ENCODE assay signal across 1 cellular context in the genomic region with DNA sequence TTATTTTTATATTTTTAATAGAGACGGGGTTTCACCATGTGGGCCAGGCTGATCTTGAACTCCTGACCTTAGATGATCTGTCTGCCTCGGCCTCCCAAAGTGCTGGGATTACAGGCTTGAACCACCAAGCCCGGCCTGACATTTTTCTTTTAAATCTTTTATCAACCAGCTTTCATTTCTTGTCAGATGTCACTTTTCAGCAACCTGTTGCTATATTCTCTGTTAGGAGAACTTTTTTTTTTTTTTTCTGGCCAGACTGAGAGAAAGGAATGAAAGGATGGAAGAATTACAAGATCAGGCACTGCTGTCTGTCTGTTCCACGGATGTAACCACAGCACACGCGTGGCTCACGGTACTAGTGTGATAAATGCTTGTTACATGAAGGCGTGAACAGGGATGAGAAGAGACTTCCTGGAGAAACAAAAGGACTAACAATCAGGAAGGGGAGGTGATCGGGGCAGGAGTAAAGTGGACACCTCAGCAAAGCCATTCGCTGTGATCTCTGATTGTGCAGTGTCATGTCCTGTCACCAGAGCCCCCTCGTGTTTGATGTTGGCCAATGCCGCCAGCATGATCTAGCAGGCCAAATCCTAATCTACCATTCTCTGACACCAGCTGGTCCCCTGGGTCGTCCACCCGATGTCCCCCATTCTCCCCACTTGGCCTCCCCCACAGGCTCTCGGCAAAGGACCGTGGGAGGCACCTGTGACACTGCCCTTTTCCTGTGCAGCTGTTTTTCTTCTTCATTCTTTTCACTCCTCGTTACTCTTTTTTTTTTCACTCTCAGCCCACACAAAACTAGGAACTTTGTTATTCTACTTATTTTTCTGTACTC.
TF ChIP-seq lines count a peak whose summit lies in the region.

No MANE protein-coding gene starts in this region.

TF ChIP-seq in HepG2, 621 proteins besides CTCF, POLR2A, EP300 and RAD21 (continued from another document and continues in another):
- TF ChIP-seq, protein P1, sequence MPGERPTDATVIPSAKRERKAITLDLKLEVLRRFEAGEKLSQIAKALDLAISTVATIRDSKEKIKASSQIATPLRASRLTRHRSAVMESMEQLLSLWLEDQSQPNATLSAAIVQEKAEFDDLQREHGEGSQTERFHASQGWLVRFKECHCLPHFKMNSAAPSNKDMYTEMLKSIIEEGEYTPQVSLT (CRISPR knock-in tag; IDR thresholded peaks at IDR 0.05; ENCODE audit: borderline replicate concordance, low read depth): no peak
- peak; percentile 17; the same call in 1 of the 2 replicates for TF ChIP-seq ZNF441 (CRISPR knock-in tag; IDR thresholded peaks at IDR 0.05; ENCODE audit: borderline replicate concordance)
- no peak for TF ChIP-seq KDM5A (IDR thresholded peaks at IDR 0.05; ENCODE audit: borderline replicate concordance, low read length)
- no peak for TF ChIP-seq PRMT3 (CRISPR knock-in tag; IDR thresholded peaks at IDR 0.05; ENCODE audit: borderline replicate concordance, low read depth)
- TF ChIP-seq SOX5 (CRISPR knock-in tag; IDR thresholded peaks at IDR 0.05; ENCODE audit: borderline replicate concordance): peak; percentile 71; the same call in 1 of the 2 replicates
- TF ChIP-seq ZNF891 (CRISPR knock-in tag; IDR thresholded peaks at IDR 0.05): no peak
- TF ChIP-seq, protein P2, sequence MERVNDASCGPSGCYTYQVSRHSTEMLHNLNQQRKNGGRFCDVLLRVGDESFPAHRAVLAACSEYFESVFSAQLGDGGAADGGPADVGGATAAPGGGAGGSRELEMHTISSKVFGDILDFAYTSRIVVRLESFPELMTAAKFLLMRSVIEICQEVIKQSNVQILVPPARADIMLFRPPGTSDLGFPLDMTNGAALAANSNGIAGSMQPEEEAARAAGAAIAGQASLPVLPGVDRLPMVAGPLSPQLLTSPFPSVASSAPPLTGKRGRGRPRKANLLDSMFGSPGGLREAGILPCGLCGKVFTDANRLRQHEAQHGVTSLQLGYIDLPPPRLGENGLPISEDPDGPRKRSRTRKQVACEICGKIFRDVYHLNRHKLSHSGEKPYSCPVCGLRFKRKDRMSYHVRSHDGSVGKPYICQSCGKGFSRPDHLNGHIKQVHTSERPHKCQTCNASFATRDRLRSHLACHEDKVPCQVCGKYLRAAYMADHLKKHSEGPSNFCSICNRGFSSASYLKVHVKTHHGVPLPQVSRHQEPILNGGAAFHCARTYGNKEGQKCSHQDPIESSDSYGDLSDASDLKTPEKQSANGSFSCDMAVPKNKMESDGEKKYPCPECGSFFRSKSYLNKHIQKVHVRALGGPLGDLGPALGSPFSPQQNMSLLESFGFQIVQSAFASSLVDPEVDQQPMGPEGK (CRISPR knock-in tag; IDR thresholded peaks at IDR 0.05): peak; percentile 77
- 0 out of 2 replicates have a peak, but pooled peaks have one; percentile 22 for TF ChIP-seq CHD4 (IDR thresholded peaks at IDR 0.05; ENCODE audit: borderline replicate concordance, low read length)
- TF ChIP-seq EEA1 (CRISPR knock-in tag; IDR thresholded peaks at IDR 0.05; ENCODE audit: borderline replicate concordance): no peak
- peak; percentile 16; the same call in 1 of the 2 replicates for TF ChIP-seq KAT8 (CRISPR knock-in tag; IDR thresholded peaks at IDR 0.05)
- TF ChIP-seq ZSCAN25 (CRISPR knock-in tag; IDR thresholded peaks at IDR 0.05): 0 out of 2 replicates have a peak, but pooled peaks have one; percentile 25
- 0 out of 2 replicates have a peak, but pooled peaks have one; percentile 4 for TF ChIP-seq YEATS4 (CRISPR knock-in tag; IDR thresholded peaks at IDR 0.05; ENCODE audit: borderline replicate concordance)
- no peak for TF ChIP-seq IRX3 (CRISPR knock-in tag; IDR thresholded peaks at IDR 0.05; ENCODE audit: borderline replicate concordance, low read depth)
- TF ChIP-seq RBM22 (optimal IDR thresholded peaks at IDR 0.05; ENCODE audit: low read length): no peak
- TF ChIP-seq, protein P3, sequence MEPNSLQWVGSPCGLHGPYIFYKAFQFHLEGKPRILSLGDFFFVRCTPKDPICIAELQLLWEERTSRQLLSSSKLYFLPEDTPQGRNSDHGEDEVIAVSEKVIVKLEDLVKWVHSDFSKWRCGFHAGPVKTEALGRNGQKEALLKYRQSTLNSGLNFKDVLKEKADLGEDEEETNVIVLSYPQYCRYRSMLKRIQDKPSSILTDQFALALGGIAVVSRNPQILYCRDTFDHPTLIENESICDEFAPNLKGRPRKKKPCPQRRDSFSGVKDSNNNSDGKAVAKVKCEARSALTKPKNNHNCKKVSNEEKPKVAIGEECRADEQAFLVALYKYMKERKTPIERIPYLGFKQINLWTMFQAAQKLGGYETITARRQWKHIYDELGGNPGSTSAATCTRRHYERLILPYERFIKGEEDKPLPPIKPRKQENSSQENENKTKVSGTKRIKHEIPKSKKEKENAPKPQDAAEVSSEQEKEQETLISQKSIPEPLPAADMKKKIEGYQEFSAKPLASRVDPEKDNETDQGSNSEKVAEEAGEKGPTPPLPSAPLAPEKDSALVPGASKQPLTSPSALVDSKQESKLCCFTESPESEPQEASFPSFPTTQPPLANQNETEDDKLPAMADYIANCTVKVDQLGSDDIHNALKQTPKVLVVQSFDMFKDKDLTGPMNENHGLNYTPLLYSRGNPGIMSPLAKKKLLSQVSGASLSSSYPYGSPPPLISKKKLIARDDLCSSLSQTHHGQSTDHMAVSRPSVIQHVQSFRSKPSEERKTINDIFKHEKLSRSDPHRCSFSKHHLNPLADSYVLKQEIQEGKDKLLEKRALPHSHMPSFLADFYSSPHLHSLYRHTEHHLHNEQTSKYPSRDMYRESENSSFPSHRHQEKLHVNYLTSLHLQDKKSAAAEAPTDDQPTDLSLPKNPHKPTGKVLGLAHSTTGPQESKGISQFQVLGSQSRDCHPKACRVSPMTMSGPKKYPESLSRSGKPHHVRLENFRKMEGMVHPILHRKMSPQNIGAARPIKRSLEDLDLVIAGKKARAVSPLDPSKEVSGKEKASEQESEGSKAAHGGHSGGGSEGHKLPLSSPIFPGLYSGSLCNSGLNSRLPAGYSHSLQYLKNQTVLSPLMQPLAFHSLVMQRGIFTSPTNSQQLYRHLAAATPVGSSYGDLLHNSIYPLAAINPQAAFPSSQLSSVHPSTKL (CRISPR knock-in tag; IDR thresholded peaks at IDR 0.05): peak; percentile 47; the same call in 1 of the 2 replicates
- TF ChIP-seq RBFOX2 (IDR thresholded peaks at IDR 0.05; ENCODE audit: low read depth, low read length): peak; percentile 50; the same call in 1 of the 2 replicates
- no peak for TF ChIP-seq HES4 (CRISPR knock-in tag; IDR thresholded peaks at IDR 0.05; ENCODE audit: borderline replicate concordance)
- TF ChIP-seq SIN3A (IDR thresholded peaks at IDR 0.05; ENCODE audit: borderline replicate concordance, low read depth, low read length): peak; percentile 75; the same call in 1 of the 2 replicates
- peak; percentile 24; the same call in 1 of the 2 replicates for TF ChIP-seq CREM (IDR thresholded peaks at IDR 0.05)
- no peak for TF ChIP-seq CREM (CRISPR knock-in tag; IDR thresholded peaks at IDR 0.05)
- no peak for TF ChIP-seq FLYWCH1 (CRISPR knock-in tag; IDR thresholded peaks at IDR 0.05)
- TF ChIP-seq ZNF383 (CRISPR knock-in tag; IDR thresholded peaks at IDR 0.05; ENCODE audit: borderline replicate concordance): no peak
- TF ChIP-seq, protein P4, sequence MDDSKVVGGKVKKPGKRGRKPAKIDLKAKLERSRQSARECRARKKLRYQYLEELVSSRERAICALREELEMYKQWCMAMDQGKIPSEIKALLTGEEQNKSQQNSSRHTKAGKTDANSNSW (CRISPR knock-in tag; IDR thresholded peaks at IDR 0.05; ENCODE audit: borderline replicate concordance): no peak
- TF ChIP-seq DNMT3B (CRISPR knock-in tag; conservative IDR thresholded peaks at IDR 0.05): no peak
- no peak for TF ChIP-seq ZNF274 (CRISPR knock-in tag; IDR thresholded peaks at IDR 0.05)
- peak; percentile 50; the same call in 1 of the 2 replicates for TF ChIP-seq GATAD2A (CRISPR knock-in tag; IDR thresholded peaks at IDR 0.05)
- no peak for TF ChIP-seq SMARCE1 (IDR thresholded peaks at IDR 0.05; ENCODE audit: borderline replicate concordance)
- TF ChIP-seq, protein P5, sequence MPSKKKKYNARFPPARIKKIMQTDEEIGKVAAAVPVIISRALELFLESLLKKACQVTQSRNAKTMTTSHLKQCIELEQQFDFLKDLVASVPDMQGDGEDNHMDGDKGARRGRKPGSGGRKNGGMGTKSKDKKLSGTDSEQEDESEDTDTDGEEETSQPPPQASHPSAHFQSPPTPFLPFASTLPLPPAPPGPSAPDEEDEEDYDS (CRISPR knock-in tag; IDR thresholded peaks at IDR 0.05): peak; percentile 62
- TF ChIP-seq, protein P6, sequence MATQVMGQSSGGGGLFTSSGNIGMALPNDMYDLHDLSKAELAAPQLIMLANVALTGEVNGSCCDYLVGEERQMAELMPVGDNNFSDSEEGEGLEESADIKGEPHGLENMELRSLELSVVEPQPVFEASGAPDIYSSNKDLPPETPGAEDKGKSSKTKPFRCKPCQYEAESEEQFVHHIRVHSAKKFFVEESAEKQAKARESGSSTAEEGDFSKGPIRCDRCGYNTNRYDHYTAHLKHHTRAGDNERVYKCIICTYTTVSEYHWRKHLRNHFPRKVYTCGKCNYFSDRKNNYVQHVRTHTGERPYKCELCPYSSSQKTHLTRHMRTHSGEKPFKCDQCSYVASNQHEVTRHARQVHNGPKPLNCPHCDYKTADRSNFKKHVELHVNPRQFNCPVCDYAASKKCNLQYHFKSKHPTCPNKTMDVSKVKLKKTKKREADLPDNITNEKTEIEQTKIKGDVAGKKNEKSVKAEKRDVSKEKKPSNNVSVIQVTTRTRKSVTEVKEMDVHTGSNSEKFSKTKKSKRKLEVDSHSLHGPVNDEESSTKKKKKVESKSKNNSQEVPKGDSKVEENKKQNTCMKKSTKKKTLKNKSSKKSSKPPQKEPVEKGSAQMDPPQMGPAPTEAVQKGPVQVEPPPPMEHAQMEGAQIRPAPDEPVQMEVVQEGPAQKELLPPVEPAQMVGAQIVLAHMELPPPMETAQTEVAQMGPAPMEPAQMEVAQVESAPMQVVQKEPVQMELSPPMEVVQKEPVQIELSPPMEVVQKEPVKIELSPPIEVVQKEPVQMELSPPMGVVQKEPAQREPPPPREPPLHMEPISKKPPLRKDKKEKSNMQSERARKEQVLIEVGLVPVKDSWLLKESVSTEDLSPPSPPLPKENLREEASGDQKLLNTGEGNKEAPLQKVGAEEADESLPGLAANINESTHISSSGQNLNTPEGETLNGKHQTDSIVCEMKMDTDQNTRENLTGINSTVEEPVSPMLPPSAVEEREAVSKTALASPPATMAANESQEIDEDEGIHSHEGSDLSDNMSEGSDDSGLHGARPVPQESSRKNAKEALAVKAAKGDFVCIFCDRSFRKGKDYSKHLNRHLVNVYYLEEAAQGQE (IDR thresholded peaks at IDR 0.05; ENCODE audit: borderline replicate concordance in 1 of 2, low read depth in 1 of 2, low read length in 2 of 2): peak in 1 of 2 experiments; percentile 21; a peak in 1 of 4 replicates
- TF ChIP-seq PAF1 (CRISPR knock-in tag; IDR thresholded peaks at IDR 0.05): no peak
- TF ChIP-seq GABPA (IDR thresholded peaks at IDR 0.05; ENCODE audit: low read depth, low read length): no peak
- TF ChIP-seq GABPA (CRISPR knock-in tag; IDR thresholded peaks at IDR 0.05; ENCODE audit: low read depth): 0 out of 2 replicates have a peak, but pooled peaks have one; percentile 18
- TF ChIP-seq, protein P7, sequence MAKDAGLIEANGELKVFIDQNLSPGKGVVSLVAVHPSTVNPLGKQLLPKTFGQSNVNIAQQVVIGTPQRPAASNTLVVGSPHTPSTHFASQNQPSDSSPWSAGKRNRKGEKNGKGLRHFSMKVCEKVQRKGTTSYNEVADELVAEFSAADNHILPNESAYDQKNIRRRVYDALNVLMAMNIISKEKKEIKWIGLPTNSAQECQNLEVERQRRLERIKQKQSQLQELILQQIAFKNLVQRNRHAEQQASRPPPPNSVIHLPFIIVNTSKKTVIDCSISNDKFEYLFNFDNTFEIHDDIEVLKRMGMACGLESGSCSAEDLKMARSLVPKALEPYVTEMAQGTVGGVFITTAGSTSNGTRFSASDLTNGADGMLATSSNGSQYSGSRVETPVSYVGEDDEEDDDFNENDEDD (CRISPR knock-in tag; IDR thresholded peaks at IDR 0.05; ENCODE audit: borderline replicate concordance): peak; percentile 29; the same call in 1 of the 2 replicates
- TF ChIP-seq ZNF788 (CRISPR knock-in tag; IDR thresholded peaks at IDR 0.05; ENCODE audit: borderline replicate concordance): no peak
- 0 out of 2 replicates have a peak, but pooled peaks have one; percentile 21 for TF ChIP-seq BHLHE40 (IDR thresholded peaks at IDR 0.05; ENCODE audit: low read length)
- TF ChIP-seq KMT2B (CRISPR knock-in tag; IDR thresholded peaks at IDR 0.05): no peak
- TF ChIP-seq STAG1 (CRISPR knock-in tag; IDR thresholded peaks at IDR 0.05): peak; percentile 37
- TF ChIP-seq SP2 (CRISPR knock-in tag; IDR thresholded peaks at IDR 0.05): peak; percentile 40; the same call in 1 of the 2 replicates
- TF ChIP-seq LCORL (IDR thresholded peaks at IDR 0.05): no peak
- no peak for TF ChIP-seq LCORL (CRISPR knock-in tag; IDR thresholded peaks at IDR 0.05)
- no peak for TF ChIP-seq MXD4 (CRISPR knock-in tag; IDR thresholded peaks at IDR 0.05)
- TF ChIP-seq ZNF83 (CRISPR knock-in tag; IDR thresholded peaks at IDR 0.05; ENCODE audit: borderline replicate concordance): 0 out of 2 replicates have a peak, but pooled peaks have one; percentile 46
- TF ChIP-seq, protein P8, sequence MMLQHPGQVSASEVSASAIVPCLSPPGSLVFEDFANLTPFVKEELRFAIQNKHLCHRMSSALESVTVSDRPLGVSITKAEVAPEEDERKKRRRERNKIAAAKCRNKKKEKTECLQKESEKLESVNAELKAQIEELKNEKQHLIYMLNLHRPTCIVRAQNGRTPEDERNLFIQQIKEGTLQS (CRISPR knock-in tag; IDR thresholded peaks at IDR 0.05): peak; percentile 30; the same call in 1 of the 2 replicates
- TF ChIP-seq TCF7L2 (IDR thresholded peaks at IDR 0.05; ENCODE audit: low read depth, low read length): peak; percentile 50; the same call in 1 of the 2 replicates
- TF ChIP-seq, protein P9, sequence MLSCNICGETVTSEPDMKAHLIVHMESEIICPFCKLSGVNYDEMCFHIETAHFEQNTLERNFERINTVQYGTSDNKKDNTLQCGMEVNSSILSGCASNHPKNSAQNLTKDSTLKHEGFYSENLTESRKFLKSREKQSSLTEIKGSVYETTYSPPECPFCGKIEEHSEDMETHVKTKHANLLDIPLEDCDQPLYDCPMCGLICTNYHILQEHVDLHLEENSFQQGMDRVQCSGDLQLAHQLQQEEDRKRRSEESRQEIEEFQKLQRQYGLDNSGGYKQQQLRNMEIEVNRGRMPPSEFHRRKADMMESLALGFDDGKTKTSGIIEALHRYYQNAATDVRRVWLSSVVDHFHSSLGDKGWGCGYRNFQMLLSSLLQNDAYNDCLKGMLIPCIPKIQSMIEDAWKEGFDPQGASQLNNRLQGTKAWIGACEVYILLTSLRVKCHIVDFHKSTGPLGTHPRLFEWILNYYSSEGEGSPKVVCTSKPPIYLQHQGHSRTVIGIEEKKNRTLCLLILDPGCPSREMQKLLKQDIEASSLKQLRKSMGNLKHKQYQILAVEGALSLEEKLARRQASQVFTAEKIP (CRISPR knock-in tag; IDR thresholded peaks at IDR 0.05; ENCODE audit: borderline replicate concordance): no peak
- TF ChIP-seq, protein P10, sequence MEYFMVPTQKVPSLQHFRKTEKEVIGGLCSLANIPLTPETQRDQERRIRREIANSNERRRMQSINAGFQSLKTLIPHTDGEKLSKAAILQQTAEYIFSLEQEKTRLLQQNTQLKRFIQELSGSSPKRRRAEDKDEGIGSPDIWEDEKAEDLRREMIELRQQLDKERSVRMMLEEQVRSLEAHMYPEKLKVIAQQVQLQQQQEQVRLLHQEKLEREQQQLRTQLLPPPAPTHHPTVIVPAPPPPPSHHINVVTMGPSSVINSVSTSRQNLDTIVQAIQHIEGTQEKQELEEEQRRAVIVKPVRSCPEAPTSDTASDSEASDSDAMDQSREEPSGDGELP (IDR thresholded peaks at IDR 0.05; ENCODE audit: borderline replicate concordance, low read depth): peak; percentile 78; the same call in 1 of the 2 replicates
